Comparison of ENCODE assay signal across 8 cellular contexts in genomic region chr17:83053021-83053778, GRCh38. TPM values are rescaled to one million over a fixed set of nuclear protein-coding genes. Genes with fewer than 3 reads are reported as not detected.
DNase-seq lines count a peak whose midpoint lies in the region; ATAC-seq and TF ChIP-seq lines count a peak whose summit lies in the region.

No MANE protein-coding gene starts in this region.

- intact Hi-C loops in dorsolateral prefrontal cortex (cut with DNase I) (loop anchor here in 1 of 2 donors (2.0 to 5.0 kb wide), 2 partner anchors 22 to 761 kb away; no protein-coding TSS in a partner anchor), vagina (cut with DNase I) (no loop called here)

- peaks cover 3% of the 10 kb centered on the region for H3K36me3 Mint-ChIP-seq in activated naive CD4-positive, alpha-beta T cell treated with anti-CD3 and anti-CD28 coated beads, Interleukin-2, amount 10 ng/mL, durations not matched to agents 7 days and 5 days
- H3K36me3 Mint-ChIP-seq in natural killer cell treated with Interleukin-12 subunit alpha and Interleukin-12 subunit beta and Interleukin-15 and Interleukin-18, amount 100 ng/mL, for 72 hours: no peaks in the 10 kb centered on the region

- no peaks in the 10 kb centered on the region for H3K27me3 ChIP-seq in dorsolateral prefrontal cortex
- no peaks in the 10 kb centered on the region for H3K27me3 ChIP-seq in vagina

- H3K4me3 ChIP-seq in dorsolateral prefrontal cortex (no peak overlapping the region), vagina (no peak overlapping the region)

- H3K36me3 ChIP-seq in vagina: no peaks in the 10 kb centered on the region

- no peak for ATAC-seq in natural killer cell treated with Interleukin-12 subunit alpha and Interleukin-12 subunit beta and Interleukin-15 and Interleukin-18, amount 100 ng/mL, for 72 hours
- no peak for ATAC-seq in GM21786 (IDR thresholded peaks at IDR 0.05; ENCODE audit: unreplicated experiment)

- H3K27ac ChIP-seq in dorsolateral prefrontal cortex (peak overlapping the region in 33 of 59 donors; percentile 1 to 72 (median 45)), vagina (peak overlapping the region; percentile 97)

- peaks cover 44% of the 10 kb centered on the region for H3K4me1 ChIP-seq in vagina

- H3K4me3 Mint-ChIP-seq in activated naive CD4-positive, alpha-beta T cell treated with anti-CD3 and anti-CD28 coated beads, Interleukin-2, amount 10 ng/mL, durations not matched to agents 7 days and 5 days: no peak overlapping the region
- H3K4me3 Mint-ChIP-seq in natural killer cell treated with Interleukin-12 subunit alpha and Interleukin-12 subunit beta and Interleukin-15 and Interleukin-18, amount 100 ng/mL, for 72 hours: peak overlapping the region; percentile 64

- no peaks in the 10 kb centered on the region for H3K9me3 Mint-ChIP-seq in activated naive CD4-positive, alpha-beta T cell treated with anti-CD3 and anti-CD28 coated beads, Interleukin-2, amount 10 ng/mL, durations not matched to agents 7 days and 5 days
- H3K9me3 Mint-ChIP-seq in natural killer cell treated with Interleukin-12 subunit alpha and Interleukin-12 subunit beta and Interleukin-15 and Interleukin-18, amount 100 ng/mL, for 72 hours: no peaks in the 10 kb centered on the region

- peaks cover 5% of the 10 kb centered on the region for H3K27me3 Mint-ChIP-seq in activated naive CD4-positive, alpha-beta T cell treated with anti-CD3 and anti-CD28 coated beads, Interleukin-2, amount 10 ng/mL, durations not matched to agents 7 days and 5 days
- no peaks in the 10 kb centered on the region for H3K27me3 Mint-ChIP-seq in natural killer cell treated with Interleukin-12 subunit alpha and Interleukin-12 subunit beta and Interleukin-15 and Interleukin-18, amount 100 ng/mL, for 72 hours

- TF ChIP-seq CTCF in dorsolateral prefrontal cortex (IDR thresholded peaks at IDR 0.05 in 54 of 56, conservative IDR thresholded peaks at IDR 0.05 in 2 of 56; ENCODE audit: low read depth in 1 of 56, partially characterized antibody in 56 of 56): no peak
- TF ChIP-seq CTCF in vagina (IDR thresholded peaks at IDR 0.05): no peak

- no peak for DNase-seq in activated naive CD4-positive, alpha-beta T cell treated with anti-CD3 and anti-CD28 coated beads, Interleukin-2, amount 10 ng/mL, durations not matched to agents 7 days and 5 days
- no peak for DNase-seq in activated naive CD4-positive, alpha-beta T cell treated with anti-CD3 and anti-CD28 coated beads, Interleukin-2, amount 50 U/mL, for 16 hours
- DNase-seq in dorsolateral prefrontal cortex (peak in 4 of 10 donors; percentile 16 to 42 (median 26)), vagina (ENCODE audit: extremely low spot score in 2 of 2) (peak in 1 of 2 donors; percentile 86), NCI-H1092 (lab: John Stamatoyannopoulos, UW) (no peak), cerebellar nuclear complex (lab: John Stamatoyannopoulos, UW) (no peak)
- DNase-seq in natural killer cell treated with Interleukin-12 subunit alpha and Interleukin-12 subunit beta and Interleukin-15 and Interleukin-18, amount 100 ng/mL, for 72 hours (ENCODE audit: low spot score): peak; percentile 50

- CTCF ChIA-PET in activated naive CD4-positive, alpha-beta T cell treated with anti-CD3 and anti-CD28 coated beads, Interleukin-2, amount 10 ng/mL, durations not matched to agents 7 days and 5 days (lab: Charles Lee): no interaction called here

- TF ChIP-seq POLR2A in vagina (IDR thresholded peaks at IDR 0.05): no peak

- H3K27ac Mint-ChIP-seq in activated naive CD4-positive, alpha-beta T cell treated with anti-CD3 and anti-CD28 coated beads, Interleukin-2, amount 10 ng/mL, durations not matched to agents 7 days and 5 days: peak overlapping the region; percentile 78
- H3K27ac Mint-ChIP-seq in natural killer cell treated with Interleukin-12 subunit alpha and Interleukin-12 subunit beta and Interleukin-15 and Interleukin-18, amount 100 ng/mL, for 72 hours: peak overlapping the region; percentile 83 to 91

- H3K9me3 ChIP-seq in vagina: no peaks in the 10 kb centered on the region

- peaks cover 46% of the 10 kb centered on the region for H3K4me1 Mint-ChIP-seq in activated naive CD4-positive, alpha-beta T cell treated with anti-CD3 and anti-CD28 coated beads, Interleukin-2, amount 10 ng/mL, durations not matched to agents 7 days and 5 days
- H3K4me1 Mint-ChIP-seq in natural killer cell treated with Interleukin-12 subunit alpha and Interleukin-12 subunit beta and Interleukin-15 and Interleukin-18, amount 100 ng/mL, for 72 hours (ENCODE audit: low read depth in 2 of 2): peaks cover 20 to 30% of the 10 kb centered on the region in 2 donors

RNA-seq across cellular contexts. Expression of gene METRNL, which starts 26.2 kb away (rescaled TPM):
- total RNA-seq in dorsolateral prefrontal cortex: 10 to 100 TPM in 102 of 120 experiments, 1 to 10 TPM in 18; 3.8 to 30.0 (median 13.7) TPM
- total RNA-seq in natural killer cell treated with Interleukin-12 subunit alpha and Interleukin-12 subunit beta and Interleukin-15 and Interleukin-18, amount 100 ng/mL, for 72 hours: 100 to 1,000 TPM; 179 to 208 TPM
- 156 TPM for total RNA-seq in vagina
